Comparison of ENCODE assay signal across 9 cellular contexts in the genomic region with DNA sequence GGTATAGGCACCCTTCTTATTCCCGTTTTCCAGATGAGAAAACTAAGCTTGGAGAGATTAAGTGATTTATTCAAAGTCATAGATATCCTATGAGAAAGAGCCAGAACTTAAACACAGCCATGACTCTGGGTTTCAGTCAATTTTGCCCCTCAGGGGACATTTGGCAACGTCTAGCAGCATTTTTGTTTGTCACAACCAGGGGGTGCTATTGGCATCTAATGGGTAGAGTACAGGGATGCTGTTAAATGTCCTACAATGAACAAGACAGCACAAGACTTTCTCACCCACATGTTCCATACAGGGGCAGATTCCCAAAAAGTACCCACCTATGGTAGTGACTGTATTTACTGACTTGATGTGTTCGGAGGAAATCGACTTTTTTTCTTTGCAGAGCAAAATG. TPM values are rescaled to one million over a fixed set of nuclear protein-coding genes. Genes with fewer than 3 reads are reported as not detected.
DNase-seq lines count a peak whose midpoint lies in the region; ATAC-seq, FAIRE-seq and TF ChIP-seq lines count a peak whose summit lies in the region.
"Had no signal": no experiment of that assay in that cellular context is flagged by ENCODE, and none has a peak within 500 bp of the region (broad histone marks: within the 10 kb centered on the region; RNA-seq: fewer than 3 reads in every experiment).

No MANE protein-coding gene starts in this region.

- ATAC-seq in GM18867 (IDR thresholded peaks at IDR 0.05; ENCODE audit: unreplicated experiment), result no peak

- H3K4me2 ChIP-seq in SK-N-SH, result no peak overlapping the region
- no peak overlapping the region for H3K4me2 ChIP-seq in keratinocyte (ENCODE audit: control insufficient read depth, extremely low read depth, insufficient read depth, low read depth, low read length)

- H3K9me2 ChIP-seq in SK-N-SH, result no peaks in the 10 kb centered on the region

- H3K27ac ChIP-seq in SK-N-SH (ENCODE audit: low read depth in 2 of 2, low read length in 1 of 2), result no peak overlapping the region
- no peak overlapping the region for H3K27ac ChIP-seq in keratinocyte (ENCODE audit: control insufficient read depth, insufficient read depth, low read length)

- H3K4me3 ChIP-seq in HFF-Myc (replicated peaks; ENCODE audit: low read depth, low read length) (no peak overlapping the region), SK-N-SH (ENCODE audit: low read depth in 2 of 2, low read length in 1 of 2) (no peak overlapping the region; a peak in 1 of 4 replicates), keratinocyte (ENCODE audit: control insufficient read depth in 2 of 3, extremely low read depth in 1 of 3, insufficient read depth in 2 of 3, low read depth in 1 of 3, low read length in 3 of 3) (no peak overlapping the region), lower leg skin (ENCODE audit: low read depth, poor library complexity, severe bottlenecking) (no peak overlapping the region)

- intact Hi-C loops in lower leg skin (cut with DNase I; ENCODE audit: low total_unique reads), result no loop called here

- H3K79me2 ChIP-seq in SK-N-SH (ENCODE audit: insufficient read depth) (no peaks in the 10 kb centered on the region), keratinocyte (ENCODE audit: control insufficient read depth, insufficient read depth, low read length) (no peaks in the 10 kb centered on the region)

- DNase-seq in COLO829 (ENCODE audit: low spot score), result peak; percentile 8
- peak; percentile 6 for DNase-seq in HFF-Myc (ENCODE audit: extremely low read depth, low read depth)
- DNase-seq in SK-N-SH, result peak; percentile 27
- DNase-seq in keratinocyte (ENCODE audit: low read depth, low spot score), result no peak
- no peak for DNase-seq in putamen (ENCODE audit: low spot score)
- no peak for DNase-seq in lower leg skin (ENCODE audit: low spot score in 2 of 2)
- no peak for DNase-seq in stimulated activated CD4-positive, alpha-beta T cell treated with anti-CD3 and anti-CD28 coated beads, Interleukin-2, amount 100 ng/mL, for 24 hours
- DNase-seq: GOT3 had no signal

- H4K20me1 ChIP-seq in SK-N-SH (ENCODE audit: insufficient read depth), result no peaks in the 10 kb centered on the region
- no peaks in the 10 kb centered on the region for H4K20me1 ChIP-seq in keratinocyte (ENCODE audit: control insufficient read depth, extremely low read depth, insufficient read depth, low read length)

- no peaks in the 10 kb centered on the region for H3F3A ChIP-seq in SK-N-SH (replicated peaks; ENCODE audit: insufficient read depth)

- peak; percentile 44 for TF ChIP-seq CTCF in HFF-Myc (IDR thresholded peaks at IDR 0.05; ENCODE audit: low read depth, low read length, missing control alignments)
- TF ChIP-seq CTCF in SK-N-SH (IDR thresholded peaks at IDR 0.05), result peak; percentile 50
- peak; percentile 39 to 66 (median 64) for TF ChIP-seq CTCF in keratinocyte (optimal IDR thresholded peaks at IDR 0.05 in 1 of 3, IDR thresholded peaks at IDR 0.05 in 1 of 3, conservative IDR thresholded peaks at IDR 0.05 in 1 of 3; ENCODE audit: extremely low read depth in 1 of 3, insufficient read depth in 2 of 3, low read length in 3 of 3)
- TF ChIP-seq CTCF in lower leg skin (IDR thresholded peaks at IDR 0.05), result no peak

- H3K9me3 ChIP-seq in SK-N-SH (no peaks in the 10 kb centered on the region), keratinocyte (ENCODE audit: control insufficient read depth, low read depth, low read length) (no peaks in the 10 kb centered on the region)

- dilution Hi-C loops in keratinocyte (cut with MboI; ENCODE audit: extremely low pct_ligation_motif_present, low sequenced_read_pairs), result no loop called here

- TF ChIP-seq EP300 in SK-N-SH (IDR thresholded peaks at IDR 0.05; ENCODE audit: borderline replicate concordance in 1 of 2, low read depth in 1 of 2, low read length in 1 of 2), result no peak

- CTCF ChIA-PET in SK-N-SH (lab: Yijun Ruan, JAX), result interaction anchor here (1.1 to 1.9 kb wide), 3 partner anchors 10 to 557 kb away, joined by 3 to 7 read pairs (median 5); no protein-coding TSS in a partner anchor

- H3K9me1 ChIP-seq in keratinocyte (ENCODE audit: control insufficient read depth, extremely low read depth, insufficient read depth, low read length), result no peaks in the 10 kb centered on the region

- no peak for FAIRE-seq in keratinocyte (lab: Jason Lieb, UNC)

- H3K36me3 ChIP-seq in SK-N-SH (replicated peaks in 1 of 2; ENCODE audit: control insufficient read depth in 1 of 2, insufficient read depth in 2 of 2, low read length in 1 of 2) (no peaks in the 10 kb centered on the region), keratinocyte (ENCODE audit: control insufficient read depth in 2 of 2, extremely low read depth in 1 of 2, insufficient read depth in 2 of 2, low read length in 2 of 2) (no peaks in the 10 kb centered on the region)

- H2AFZ ChIP-seq in SK-N-SH (ENCODE audit: low read depth), result no peak overlapping the region
- H2AFZ ChIP-seq in keratinocyte (ENCODE audit: control insufficient read depth, low read length), result no peak overlapping the region

- 19% methylated on average over 4 of the region's 4 CpGs for WGBS in SK-N-SH (ENCODE audit: low lambda C conversion rate)
- WGBS in lower leg skin, 2 donors, result 29 to 49% methylated on average over 4 of the region's 4 CpGs

- TF ChIP-seq RAD21 in SK-N-SH (IDR thresholded peaks at IDR 0.05; ENCODE audit: low read length), result peak; percentile 62

- POLR2A ChIA-PET in SK-N-SH (lab: Yijun Ruan, JAX), result no interaction called here

- H3K9ac ChIP-seq in SK-N-SH, result no peak overlapping the region
- no peak overlapping the region for H3K9ac ChIP-seq in keratinocyte (ENCODE audit: control insufficient read depth, extremely low read depth, insufficient read depth, low read length)

- no peaks in the 10 kb centered on the region for H3K4me1 ChIP-seq in SK-N-SH (ENCODE audit: control insufficient read depth in 1 of 2, insufficient read depth in 2 of 2, low read depth in 1 of 2, low read length in 1 of 2)
- no peaks in the 10 kb centered on the region for H3K4me1 ChIP-seq in keratinocyte (ENCODE audit: control insufficient read depth, extremely low read depth, insufficient read depth, low read length)

- H3K27me3 ChIP-seq in SK-N-SH (ENCODE audit: insufficient read depth) (peaks cover 19% of the 10 kb centered on the region), keratinocyte (ENCODE audit: control insufficient read depth, extremely low read depth, insufficient read depth, low read length) (peaks cover 30% of the 10 kb centered on the region)

- TF ChIP-seq POLR2A in lower leg skin (IDR thresholded peaks at IDR 0.05), result no peak

TF ChIP-seq in SK-N-SH, 30 proteins besides CTCF, POLR2A, EP300 and RAD21:
- peak; percentile 37; the same call in 1 of the 2 replicates for TF ChIP-seq SMC3 (IDR thresholded peaks at IDR 0.05; ENCODE audit: low read depth, low read length)
- TF ChIP-seq, protein P1, sequence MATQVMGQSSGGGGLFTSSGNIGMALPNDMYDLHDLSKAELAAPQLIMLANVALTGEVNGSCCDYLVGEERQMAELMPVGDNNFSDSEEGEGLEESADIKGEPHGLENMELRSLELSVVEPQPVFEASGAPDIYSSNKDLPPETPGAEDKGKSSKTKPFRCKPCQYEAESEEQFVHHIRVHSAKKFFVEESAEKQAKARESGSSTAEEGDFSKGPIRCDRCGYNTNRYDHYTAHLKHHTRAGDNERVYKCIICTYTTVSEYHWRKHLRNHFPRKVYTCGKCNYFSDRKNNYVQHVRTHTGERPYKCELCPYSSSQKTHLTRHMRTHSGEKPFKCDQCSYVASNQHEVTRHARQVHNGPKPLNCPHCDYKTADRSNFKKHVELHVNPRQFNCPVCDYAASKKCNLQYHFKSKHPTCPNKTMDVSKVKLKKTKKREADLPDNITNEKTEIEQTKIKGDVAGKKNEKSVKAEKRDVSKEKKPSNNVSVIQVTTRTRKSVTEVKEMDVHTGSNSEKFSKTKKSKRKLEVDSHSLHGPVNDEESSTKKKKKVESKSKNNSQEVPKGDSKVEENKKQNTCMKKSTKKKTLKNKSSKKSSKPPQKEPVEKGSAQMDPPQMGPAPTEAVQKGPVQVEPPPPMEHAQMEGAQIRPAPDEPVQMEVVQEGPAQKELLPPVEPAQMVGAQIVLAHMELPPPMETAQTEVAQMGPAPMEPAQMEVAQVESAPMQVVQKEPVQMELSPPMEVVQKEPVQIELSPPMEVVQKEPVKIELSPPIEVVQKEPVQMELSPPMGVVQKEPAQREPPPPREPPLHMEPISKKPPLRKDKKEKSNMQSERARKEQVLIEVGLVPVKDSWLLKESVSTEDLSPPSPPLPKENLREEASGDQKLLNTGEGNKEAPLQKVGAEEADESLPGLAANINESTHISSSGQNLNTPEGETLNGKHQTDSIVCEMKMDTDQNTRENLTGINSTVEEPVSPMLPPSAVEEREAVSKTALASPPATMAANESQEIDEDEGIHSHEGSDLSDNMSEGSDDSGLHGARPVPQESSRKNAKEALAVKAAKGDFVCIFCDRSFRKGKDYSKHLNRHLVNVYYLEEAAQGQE (IDR thresholded peaks at IDR 0.05; ENCODE audit: low read depth, low read length), result no peak

RNA-seq across cellular contexts. Expression of a gene that starts 4.8 kb away (rescaled TPM):
- polyA plus RNA-seq in SK-N-SH (2012; rRNA removed) (0.02 TPM in 1 of 2 replicates, not detected in the other), keratinocyte (0.08 to 1.0 TPM (median 0.28 TPM) in 3 replicates)
- polyA plus RNA-seq in SK-N-SH (2012; cell fraction: cytosol; rRNA removed), result under 0.01 and 0.01 TPM in 2 replicates
- 0.06 TPM in 1 of 2 replicates, not detected in the other for polyA plus RNA-seq in SK-N-SH (2012; cell fraction: nucleus; rRNA removed)
- not detected for polyA plus RNA-seq in keratinocyte (2011; ENCODE audit: low read depth)
- 0.25 and 0.29 TPM in 2 replicates for polyA plus RNA-seq in keratinocyte (2011; cell fraction: cytosol; rRNA removed)
- 0.36 and 0.48 TPM in 2 replicates for polyA plus RNA-seq in keratinocyte (2011; cell fraction: nucleus; rRNA removed)
- 0.06 and 0.47 TPM in 2 replicates for polyA plus RNA-seq in keratinocyte (2012; ENCODE audit: low replicate concordance)
- polyA minus RNA-seq in keratinocyte, result 0.16 to 0.72 TPM (median 0.38 TPM) in 3 replicates
- not detected for polyA minus RNA-seq in keratinocyte (2011; cell fraction: cytosol; rRNA and poly(A)+ RNA removed)
- polyA minus RNA-seq in keratinocyte (2011; cell fraction: nucleus; rRNA and poly(A)+ RNA removed), result 0.32 and 0.85 TPM in 2 replicates
- 1 to 10 TPM in 1 of 4 donors, under 1 TPM in 3; 0.30 to 3.1 (median 0.66) TPM for total RNA-seq in lower leg skin

Comparison
In these comparisons a context has a peak if more than half of its experiments do, and no peak if none do; other contexts are left out.
1. DNase-seq: peak in COLO829 (single experiment), HFF-Myc (single experiment) and SK-N-SH (single experiment); none in keratinocyte (single experiment), putamen (single experiment), lower leg skin (0 of 2) and stimulated activated CD4-positive, alpha-beta T cell treated with anti-CD3 and anti-CD28 coated beads, Interleukin-2, amount 100 ng/mL, for 24 hours (0 of 2).
2. CTCF ChIP-seq: peak in HFF-Myc (single experiment), SK-N-SH (single experiment) and keratinocyte (3 of 3); none in lower leg skin (0 of 3).